ENCODE assay signal across 1 cellular context in the genomic region with DNA sequence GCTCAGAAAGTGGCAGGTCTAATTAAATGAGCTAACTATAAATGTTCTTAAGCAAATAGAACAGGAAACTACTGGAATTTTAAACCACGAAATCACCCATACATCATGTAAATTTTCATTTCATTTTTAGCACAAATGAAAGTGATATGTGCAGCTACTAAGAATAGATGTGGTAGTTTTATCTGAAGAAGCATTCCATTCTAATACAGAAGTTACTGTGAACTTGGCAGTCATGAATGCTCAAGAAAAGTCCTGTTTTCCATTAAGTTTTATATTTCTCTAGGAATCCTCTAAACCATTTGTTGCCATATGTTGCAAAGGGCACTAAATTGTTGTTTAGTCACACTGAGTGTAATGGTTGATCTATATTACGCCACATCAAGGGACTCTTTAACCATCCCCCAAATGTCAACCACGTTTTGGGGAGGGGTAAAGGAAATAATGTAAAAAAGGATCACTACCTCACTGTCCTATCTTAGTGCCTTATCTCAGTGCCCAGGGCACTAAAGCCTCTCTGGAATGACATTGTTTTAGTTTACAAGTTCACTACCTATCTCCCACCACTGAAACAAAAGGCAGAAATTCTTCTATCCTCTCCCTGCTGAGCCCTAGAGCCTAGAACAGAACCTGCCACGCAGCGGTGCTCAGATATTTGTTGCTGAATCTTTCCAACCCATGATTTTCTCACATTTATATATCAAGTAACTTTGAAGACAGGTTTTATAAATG.
TF ChIP-seq lines count a peak whose summit lies in the region.

No MANE protein-coding gene starts in this region.

TF ChIP-seq in WTC11, 78 proteins besides CTCF, POLR2A, EP300 and RAD21 (continued from another document):
- TF ChIP-seq, protein P1, sequence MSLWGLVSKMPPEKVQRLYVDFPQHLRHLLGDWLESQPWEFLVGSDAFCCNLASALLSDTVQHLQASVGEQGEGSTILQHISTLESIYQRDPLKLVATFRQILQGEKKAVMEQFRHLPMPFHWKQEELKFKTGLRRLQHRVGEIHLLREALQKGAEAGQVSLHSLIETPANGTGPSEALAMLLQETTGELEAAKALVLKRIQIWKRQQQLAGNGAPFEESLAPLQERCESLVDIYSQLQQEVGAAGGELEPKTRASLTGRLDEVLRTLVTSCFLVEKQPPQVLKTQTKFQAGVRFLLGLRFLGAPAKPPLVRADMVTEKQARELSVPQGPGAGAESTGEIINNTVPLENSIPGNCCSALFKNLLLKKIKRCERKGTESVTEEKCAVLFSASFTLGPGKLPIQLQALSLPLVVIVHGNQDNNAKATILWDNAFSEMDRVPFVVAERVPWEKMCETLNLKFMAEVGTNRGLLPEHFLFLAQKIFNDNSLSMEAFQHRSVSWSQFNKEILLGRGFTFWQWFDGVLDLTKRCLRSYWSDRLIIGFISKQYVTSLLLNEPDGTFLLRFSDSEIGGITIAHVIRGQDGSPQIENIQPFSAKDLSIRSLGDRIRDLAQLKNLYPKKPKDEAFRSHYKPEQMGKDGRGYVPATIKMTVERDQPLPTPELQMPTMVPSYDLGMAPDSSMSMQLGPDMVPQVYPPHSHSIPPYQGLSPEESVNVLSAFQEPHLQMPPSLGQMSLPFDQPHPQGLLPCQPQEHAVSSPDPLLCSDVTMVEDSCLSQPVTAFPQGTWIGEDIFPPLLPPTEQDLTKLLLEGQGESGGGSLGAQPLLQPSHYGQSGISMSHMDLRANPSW (CRISPR knock-in tag; conservative IDR thresholded peaks at IDR 0.05; ENCODE audit: low read depth), result no peak
- no peak for TF ChIP-seq ZNF317 (CRISPR knock-in tag; IDR thresholded peaks at IDR 0.05; ENCODE audit: borderline replicate concordance, low read depth)
